Comparison of ENCODE assay signal across 1 cellular context in the genomic region with DNA sequence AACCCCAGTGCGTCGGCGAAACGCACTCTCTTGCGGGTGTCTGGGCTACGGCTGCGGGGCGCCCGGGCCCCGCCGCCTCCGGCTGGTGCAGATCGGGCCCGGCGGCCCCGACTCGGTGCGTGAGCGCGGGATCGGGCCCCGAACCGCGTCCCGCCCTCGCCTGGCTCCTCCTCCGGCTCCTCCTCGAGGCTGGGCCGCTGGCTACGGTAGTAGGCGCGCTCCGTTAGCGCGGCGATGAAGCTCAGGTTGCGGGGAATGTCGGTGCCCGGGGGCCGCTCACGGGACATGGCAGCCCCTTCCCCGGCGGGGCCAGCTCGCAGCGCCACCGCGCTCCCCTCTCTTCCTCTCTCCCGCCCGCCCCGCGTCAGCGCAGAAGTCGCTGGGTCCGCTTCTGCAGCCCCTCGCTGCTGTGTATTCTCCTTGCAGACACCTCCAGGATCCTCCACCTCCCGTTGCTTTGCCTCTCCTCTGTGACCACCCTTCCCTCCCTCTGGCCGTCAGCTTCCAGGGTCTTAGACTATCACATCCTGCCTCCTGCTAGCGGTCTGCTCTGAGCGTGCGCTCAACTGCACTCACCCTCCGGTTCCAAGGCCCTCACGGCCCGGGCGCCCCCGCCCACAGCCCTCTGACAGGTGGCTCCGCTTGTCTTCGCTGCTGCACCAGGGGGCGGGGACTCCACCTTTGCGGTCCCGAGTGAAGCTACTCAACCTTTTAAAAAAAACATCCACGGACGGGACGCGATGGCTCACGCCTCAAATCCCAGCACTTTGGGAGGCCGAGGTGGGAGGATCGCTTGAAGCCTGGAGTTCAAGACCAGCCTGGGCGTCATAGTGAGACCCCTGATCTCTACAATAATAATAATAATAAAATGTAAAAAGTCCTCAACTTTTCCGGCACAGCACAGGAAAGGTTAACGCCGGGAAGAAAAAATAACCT.
TF ChIP-seq lines count a peak whose summit lies in the region.

A gene with protein sequence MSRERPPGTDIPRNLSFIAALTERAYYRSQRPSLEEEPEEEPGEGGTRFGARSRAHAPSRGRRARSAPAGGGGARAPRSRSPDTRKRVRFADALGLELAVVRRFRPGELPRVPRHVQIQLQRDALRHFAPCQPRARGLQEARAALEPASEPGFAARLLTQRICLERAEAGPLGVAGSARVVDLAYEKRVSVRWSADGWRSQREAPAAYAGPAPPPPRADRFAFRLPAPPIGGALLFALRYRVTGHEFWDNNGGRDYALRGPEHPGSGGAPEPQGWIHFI (minus strand): TSS at position 570 of the 936 bp plus-strand sequence. CDS start 283 bp downstream, at position 287.

TF ChIP-seq in HepG2, 621 proteins besides CTCF, POLR2A, EP300 and RAD21 (continued from another document and continues in another):
- TF ChIP-seq, protein P1, sequence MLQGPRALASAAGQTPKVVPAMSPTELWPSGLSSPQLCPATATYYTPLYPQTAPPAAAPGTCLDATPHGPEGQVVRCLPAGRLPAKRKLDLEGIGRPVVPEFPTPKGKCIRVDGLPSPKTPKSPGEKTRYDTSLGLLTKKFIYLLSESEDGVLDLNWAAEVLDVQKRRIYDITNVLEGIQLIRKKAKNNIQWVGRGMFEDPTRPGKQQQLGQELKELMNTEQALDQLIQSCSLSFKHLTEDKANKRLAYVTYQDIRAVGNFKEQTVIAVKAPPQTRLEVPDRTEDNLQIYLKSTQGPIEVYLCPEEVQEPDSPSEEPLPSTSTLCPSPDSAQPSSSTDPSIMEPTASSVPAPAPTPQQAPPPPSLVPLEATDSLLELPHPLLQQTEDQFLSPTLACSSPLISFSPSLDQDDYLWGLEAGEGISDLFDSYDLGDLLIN (CRISPR knock-in tag; IDR thresholded peaks at IDR 0.05; ENCODE audit: borderline replicate concordance) = peak; percentile 24; the same call in 1 of the 2 replicates
- no peak for TF ChIP-seq PCBP1 (IDR thresholded peaks at IDR 0.05; ENCODE audit: borderline replicate concordance, low read depth, low read length)
- peak; percentile 11; the same call in 1 of the 2 replicates for TF ChIP-seq KAT2B (IDR thresholded peaks at IDR 0.05; ENCODE audit: borderline replicate concordance, low read depth, low read length)
- 0 out of 2 replicates have a peak, but pooled peaks have one; percentile 9 for TF ChIP-seq ZNF510 (CRISPR knock-in tag; IDR thresholded peaks at IDR 0.05; ENCODE audit: low read depth)
- peak; percentile 61; the same call in 1 of the 2 replicates for TF ChIP-seq ZNF343 (CRISPR knock-in tag; IDR thresholded peaks at IDR 0.05)
- TF ChIP-seq SMAD3 (CRISPR knock-in tag; IDR thresholded peaks at IDR 0.05) = peak; percentile 76; the same call in 1 of the 2 replicates
- TF ChIP-seq, protein P2, sequence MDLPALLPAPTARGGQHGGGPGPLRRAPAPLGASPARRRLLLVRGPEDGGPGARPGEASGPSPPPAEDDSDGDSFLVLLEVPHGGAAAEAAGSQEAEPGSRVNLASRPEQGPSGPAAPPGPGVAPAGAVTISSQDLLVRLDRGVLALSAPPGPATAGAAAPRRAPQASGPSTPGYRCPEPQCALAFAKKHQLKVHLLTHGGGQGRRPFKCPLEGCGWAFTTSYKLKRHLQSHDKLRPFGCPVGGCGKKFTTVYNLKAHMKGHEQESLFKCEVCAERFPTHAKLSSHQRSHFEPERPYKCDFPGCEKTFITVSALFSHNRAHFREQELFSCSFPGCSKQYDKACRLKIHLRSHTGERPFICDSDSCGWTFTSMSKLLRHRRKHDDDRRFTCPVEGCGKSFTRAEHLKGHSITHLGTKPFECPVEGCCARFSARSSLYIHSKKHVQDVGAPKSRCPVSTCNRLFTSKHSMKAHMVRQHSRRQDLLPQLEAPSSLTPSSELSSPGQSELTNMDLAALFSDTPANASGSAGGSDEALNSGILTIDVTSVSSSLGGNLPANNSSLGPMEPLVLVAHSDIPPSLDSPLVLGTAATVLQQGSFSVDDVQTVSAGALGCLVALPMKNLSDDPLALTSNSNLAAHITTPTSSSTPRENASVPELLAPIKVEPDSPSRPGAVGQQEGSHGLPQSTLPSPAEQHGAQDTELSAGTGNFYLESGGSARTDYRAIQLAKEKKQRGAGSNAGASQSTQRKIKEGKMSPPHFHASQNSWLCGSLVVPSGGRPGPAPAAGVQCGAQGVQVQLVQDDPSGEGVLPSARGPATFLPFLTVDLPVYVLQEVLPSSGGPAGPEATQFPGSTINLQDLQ (CRISPR knock-in tag; IDR thresholded peaks at IDR 0.05) = no peak
- no peak for TF ChIP-seq ZC3H13 (CRISPR knock-in tag; IDR thresholded peaks at IDR 0.05)
- no peak for TF ChIP-seq SP2 (CRISPR knock-in tag; IDR thresholded peaks at IDR 0.05)
- TF ChIP-seq, protein P3, sequence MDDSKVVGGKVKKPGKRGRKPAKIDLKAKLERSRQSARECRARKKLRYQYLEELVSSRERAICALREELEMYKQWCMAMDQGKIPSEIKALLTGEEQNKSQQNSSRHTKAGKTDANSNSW (CRISPR knock-in tag; IDR thresholded peaks at IDR 0.05; ENCODE audit: borderline replicate concordance) = peak; percentile 75; the same call in 1 of the 2 replicates
- no peak for TF ChIP-seq PHF5A (CRISPR knock-in tag; IDR thresholded peaks at IDR 0.05; ENCODE audit: low read depth, unreplicated experiment)
- TF ChIP-seq KDM2A (CRISPR knock-in tag; IDR thresholded peaks at IDR 0.05; ENCODE audit: borderline replicate concordance, low read depth) = peak; percentile 61; the same call in 1 of the 2 replicates
- 0 out of 2 replicates have a peak, but pooled peaks have one; percentile 43 for TF ChIP-seq ZKSCAN5 (CRISPR knock-in tag; IDR thresholded peaks at IDR 0.05)
- no peak for TF ChIP-seq ZKSCAN8 (CRISPR knock-in tag; IDR thresholded peaks at IDR 0.05; ENCODE audit: borderline replicate concordance)
- peak; percentile 70; the same call in 1 of the 2 replicates for TF ChIP-seq IRX3 (CRISPR knock-in tag; IDR thresholded peaks at IDR 0.05; ENCODE audit: borderline replicate concordance, low read depth)
- TF ChIP-seq MLLT10 (CRISPR knock-in tag; IDR thresholded peaks at IDR 0.05) = no peak
- TF ChIP-seq, protein P4, sequence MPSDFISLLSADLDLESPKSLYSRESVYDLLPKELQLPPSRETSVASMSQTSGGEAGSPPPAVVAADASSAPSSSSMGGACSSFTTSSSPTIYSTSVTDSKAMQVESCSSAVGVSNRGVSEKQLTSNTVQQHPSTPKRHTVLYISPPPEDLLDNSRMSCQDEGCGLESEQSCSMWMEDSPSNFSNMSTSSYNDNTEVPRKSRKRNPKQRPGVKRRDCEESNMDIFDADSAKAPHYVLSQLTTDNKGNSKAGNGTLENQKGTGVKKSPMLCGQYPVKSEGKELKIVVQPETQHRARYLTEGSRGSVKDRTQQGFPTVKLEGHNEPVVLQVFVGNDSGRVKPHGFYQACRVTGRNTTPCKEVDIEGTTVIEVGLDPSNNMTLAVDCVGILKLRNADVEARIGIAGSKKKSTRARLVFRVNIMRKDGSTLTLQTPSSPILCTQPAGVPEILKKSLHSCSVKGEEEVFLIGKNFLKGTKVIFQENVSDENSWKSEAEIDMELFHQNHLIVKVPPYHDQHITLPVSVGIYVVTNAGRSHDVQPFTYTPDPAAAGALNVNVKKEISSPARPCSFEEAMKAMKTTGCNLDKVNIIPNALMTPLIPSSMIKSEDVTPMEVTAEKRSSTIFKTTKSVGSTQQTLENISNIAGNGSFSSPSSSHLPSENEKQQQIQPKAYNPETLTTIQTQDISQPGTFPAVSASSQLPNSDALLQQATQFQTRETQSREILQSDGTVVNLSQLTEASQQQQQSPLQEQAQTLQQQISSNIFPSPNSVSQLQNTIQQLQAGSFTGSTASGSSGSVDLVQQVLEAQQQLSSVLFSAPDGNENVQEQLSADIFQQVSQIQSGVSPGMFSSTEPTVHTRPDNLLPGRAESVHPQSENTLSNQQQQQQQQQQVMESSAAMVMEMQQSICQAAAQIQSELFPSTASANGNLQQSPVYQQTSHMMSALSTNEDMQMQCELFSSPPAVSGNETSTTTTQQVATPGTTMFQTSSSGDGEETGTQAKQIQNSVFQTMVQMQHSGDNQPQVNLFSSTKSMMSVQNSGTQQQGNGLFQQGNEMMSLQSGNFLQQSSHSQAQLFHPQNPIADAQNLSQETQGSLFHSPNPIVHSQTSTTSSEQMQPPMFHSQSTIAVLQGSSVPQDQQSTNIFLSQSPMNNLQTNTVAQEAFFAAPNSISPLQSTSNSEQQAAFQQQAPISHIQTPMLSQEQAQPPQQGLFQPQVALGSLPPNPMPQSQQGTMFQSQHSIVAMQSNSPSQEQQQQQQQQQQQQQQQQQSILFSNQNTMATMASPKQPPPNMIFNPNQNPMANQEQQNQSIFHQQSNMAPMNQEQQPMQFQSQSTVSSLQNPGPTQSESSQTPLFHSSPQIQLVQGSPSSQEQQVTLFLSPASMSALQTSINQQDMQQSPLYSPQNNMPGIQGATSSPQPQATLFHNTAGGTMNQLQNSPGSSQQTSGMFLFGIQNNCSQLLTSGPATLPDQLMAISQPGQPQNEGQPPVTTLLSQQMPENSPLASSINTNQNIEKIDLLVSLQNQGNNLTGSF (CRISPR knock-in tag; IDR thresholded peaks at IDR 0.05) = peak; percentile 21; the same call in 1 of the 2 replicates
- no peak for TF ChIP-seq MEIS1 (CRISPR knock-in tag; IDR thresholded peaks at IDR 0.05; ENCODE audit: borderline replicate concordance)
- peak; percentile 75; the same call in 1 of the 2 replicates for TF ChIP-seq ZNF552 (CRISPR knock-in tag; IDR thresholded peaks at IDR 0.05; ENCODE audit: borderline replicate concordance)
- no peak for TF ChIP-seq ZEB1 (IDR thresholded peaks at IDR 0.05; ENCODE audit: insufficient replicate concordance, low read depth)
- TF ChIP-seq, protein P5, sequence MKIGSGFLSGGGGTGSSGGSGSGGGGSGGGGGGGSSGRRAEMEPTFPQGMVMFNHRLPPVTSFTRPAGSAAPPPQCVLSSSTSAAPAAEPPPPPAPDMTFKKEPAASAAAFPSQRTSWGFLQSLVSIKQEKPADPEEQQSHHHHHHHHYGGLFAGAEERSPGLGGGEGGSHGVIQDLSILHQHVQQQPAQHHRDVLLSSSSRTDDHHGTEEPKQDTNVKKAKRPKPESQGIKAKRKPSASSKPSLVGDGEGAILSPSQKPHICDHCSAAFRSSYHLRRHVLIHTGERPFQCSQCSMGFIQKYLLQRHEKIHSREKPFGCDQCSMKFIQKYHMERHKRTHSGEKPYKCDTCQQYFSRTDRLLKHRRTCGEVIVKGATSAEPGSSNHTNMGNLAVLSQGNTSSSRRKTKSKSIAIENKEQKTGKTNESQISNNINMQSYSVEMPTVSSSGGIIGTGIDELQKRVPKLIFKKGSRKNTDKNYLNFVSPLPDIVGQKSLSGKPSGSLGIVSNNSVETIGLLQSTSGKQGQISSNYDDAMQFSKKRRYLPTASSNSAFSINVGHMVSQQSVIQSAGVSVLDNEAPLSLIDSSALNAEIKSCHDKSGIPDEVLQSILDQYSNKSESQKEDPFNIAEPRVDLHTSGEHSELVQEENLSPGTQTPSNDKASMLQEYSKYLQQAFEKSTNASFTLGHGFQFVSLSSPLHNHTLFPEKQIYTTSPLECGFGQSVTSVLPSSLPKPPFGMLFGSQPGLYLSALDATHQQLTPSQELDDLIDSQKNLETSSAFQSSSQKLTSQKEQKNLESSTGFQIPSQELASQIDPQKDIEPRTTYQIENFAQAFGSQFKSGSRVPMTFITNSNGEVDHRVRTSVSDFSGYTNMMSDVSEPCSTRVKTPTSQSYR (CRISPR knock-in tag; IDR thresholded peaks at IDR 0.05; ENCODE audit: borderline replicate concordance) = no peak; the same call in none of the 2 replicates
- TF ChIP-seq, protein P6, sequence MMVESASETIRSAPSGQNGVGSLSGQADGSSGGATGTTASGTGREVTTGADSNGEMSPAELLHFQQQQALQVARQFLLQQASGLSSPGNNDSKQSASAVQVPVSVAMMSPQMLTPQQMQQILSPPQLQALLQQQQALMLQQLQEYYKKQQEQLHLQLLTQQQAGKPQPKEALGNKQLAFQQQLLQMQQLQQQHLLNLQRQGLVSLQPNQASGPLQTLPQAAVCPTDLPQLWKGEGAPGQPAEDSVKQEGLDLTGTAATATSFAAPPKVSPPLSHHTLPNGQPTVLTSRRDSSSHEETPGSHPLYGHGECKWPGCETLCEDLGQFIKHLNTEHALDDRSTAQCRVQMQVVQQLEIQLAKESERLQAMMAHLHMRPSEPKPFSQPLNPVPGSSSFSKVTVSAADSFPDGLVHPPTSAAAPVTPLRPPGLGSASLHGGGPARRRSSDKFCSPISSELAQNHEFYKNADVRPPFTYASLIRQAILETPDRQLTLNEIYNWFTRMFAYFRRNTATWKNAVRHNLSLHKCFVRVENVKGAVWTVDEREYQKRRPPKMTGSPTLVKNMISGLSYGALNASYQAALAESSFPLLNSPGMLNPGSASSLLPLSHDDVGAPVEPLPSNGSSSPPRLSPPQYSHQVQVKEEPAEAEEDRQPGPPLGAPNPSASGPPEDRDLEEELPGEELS (CRISPR knock-in tag; IDR thresholded peaks at IDR 0.05) = no peak; the same call in none of the 2 replicates
- TF ChIP-seq POLR2AphosphoS2 (IDR thresholded peaks at IDR 0.05; ENCODE audit: low read depth, low read length) = no peak
- TF ChIP-seq TEAD2 (CRISPR knock-in tag; IDR thresholded peaks at IDR 0.05) = peak; percentile 31; the same call in 1 of the 2 replicates
- no peak; the same call in 1 of the 2 replicates for TF ChIP-seq ZFYVE20 (CRISPR knock-in tag; IDR thresholded peaks at IDR 0.05; ENCODE audit: borderline replicate concordance, low read depth)
- peak; percentile 57; the same call in 1 of the 2 replicates for TF ChIP-seq KDM5A (IDR thresholded peaks at IDR 0.05; ENCODE audit: borderline replicate concordance, low read length)
- no peak for TF ChIP-seq FOXA1 (IDR thresholded peaks at IDR 0.05)
- no peak for TF ChIP-seq FOXA1 (CRISPR knock-in tag; IDR thresholded peaks at IDR 0.05)
- no peak; the same call in none of the 2 replicates for TF ChIP-seq ZNF253 (CRISPR knock-in tag; IDR thresholded peaks at IDR 0.05; ENCODE audit: borderline replicate concordance)
- TF ChIP-seq, protein P7, sequence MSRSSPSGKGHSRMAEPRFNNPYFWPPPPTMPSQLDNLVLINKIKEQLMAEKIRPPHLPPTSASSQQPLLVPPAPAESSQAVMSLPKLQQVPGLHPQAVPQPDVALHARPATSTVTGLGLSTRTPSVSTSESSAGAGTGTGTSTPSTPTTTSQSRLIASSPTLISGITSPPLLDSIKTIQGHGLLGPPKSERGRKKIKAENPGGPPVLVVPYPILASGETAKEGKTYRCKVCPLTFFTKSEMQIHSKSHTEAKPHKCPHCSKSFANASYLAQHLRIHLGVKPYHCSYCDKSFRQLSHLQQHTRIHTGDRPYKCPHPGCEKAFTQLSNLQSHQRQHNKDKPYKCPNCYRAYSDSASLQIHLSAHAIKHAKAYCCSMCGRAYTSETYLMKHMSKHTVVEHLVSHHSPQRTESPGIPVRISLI (CRISPR knock-in tag; IDR thresholded peaks at IDR 0.05; ENCODE audit: borderline replicate concordance) = no peak; the same call in 1 of the 2 replicates
- TF ChIP-seq, protein P8, sequence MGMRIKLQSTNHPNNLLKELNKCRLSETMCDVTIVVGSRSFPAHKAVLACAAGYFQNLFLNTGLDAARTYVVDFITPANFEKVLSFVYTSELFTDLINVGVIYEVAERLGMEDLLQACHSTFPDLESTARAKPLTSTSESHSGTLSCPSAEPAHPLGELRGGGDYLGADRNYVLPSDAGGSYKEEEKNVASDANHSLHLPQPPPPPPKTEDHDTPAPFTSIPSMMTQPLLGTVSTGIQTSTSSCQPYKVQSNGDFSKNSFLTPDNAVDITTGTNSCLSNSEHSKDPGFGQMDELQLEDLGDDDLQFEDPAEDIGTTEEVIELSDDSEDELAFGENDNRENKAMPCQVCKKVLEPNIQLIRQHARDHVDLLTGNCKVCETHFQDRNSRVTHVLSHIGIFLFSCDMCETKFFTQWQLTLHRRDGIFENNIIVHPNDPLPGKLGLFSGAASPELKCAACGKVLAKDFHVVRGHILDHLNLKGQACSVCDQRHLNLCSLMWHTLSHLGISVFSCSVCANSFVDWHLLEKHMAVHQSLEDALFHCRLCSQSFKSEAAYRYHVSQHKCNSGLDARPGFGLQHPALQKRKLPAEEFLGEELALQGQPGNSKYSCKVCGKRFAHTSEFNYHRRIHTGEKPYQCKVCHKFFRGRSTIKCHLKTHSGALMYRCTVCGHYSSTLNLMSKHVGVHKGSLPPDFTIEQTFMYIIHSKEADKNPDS (CRISPR knock-in tag; IDR thresholded peaks at IDR 0.05) = no peak
